6 cellular contexts compared by ENCODE assay signal in the genomic region with DNA sequence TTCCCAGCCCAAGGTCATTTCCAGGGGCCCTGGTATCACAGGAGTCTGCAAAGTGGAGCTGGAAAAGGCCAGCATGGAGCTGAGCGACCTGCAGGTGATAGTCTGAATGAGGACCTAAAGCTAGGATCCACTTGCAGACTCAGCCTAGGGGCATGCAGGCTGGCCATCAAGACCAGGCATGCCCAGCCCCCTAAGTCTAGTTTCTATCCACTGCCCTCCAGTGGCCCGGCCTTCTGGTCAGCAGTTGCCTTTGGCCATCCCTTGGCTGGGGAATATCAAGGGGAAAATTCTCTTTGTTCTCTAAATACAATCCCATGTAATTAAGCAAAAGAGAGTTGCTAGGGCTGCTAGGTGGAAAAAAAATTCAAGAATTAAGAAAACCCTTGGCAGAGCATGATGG.
"Had no signal": no experiment of that assay in that cellular context is flagged by ENCODE, and none has a peak within 500 bp of the region (broad histone marks: within the 10 kb centered on the region; RNA-seq: fewer than 3 reads in every experiment).

No MANE protein-coding gene starts in this region.

- H3K27ac Mint-ChIP-seq: GM23338, H9 had no signal

- H3K4me3 Mint-ChIP-seq: GM23338, H9 had no signal

- H3K4me3 ChIP-seq: GM23338, K562 had no signal

- H3K9me3 Mint-ChIP-seq: GM23338 had no signal

- DNase-seq: H9, HCEC 1CT, IMR-90, KG1 had no signal
